28 cellular contexts compared by ENCODE assay signal in genomic region chr10:72477463-72477862, GRCh38.
DNase-seq lines count a peak whose midpoint lies in the region; ATAC-seq, FAIRE-seq and TF ChIP-seq lines count a peak whose summit lies in the region.
"Had no signal": no experiment of that assay in that cellular context is flagged by ENCODE, and none has a peak within 500 bp of the region (broad histone marks: within the 10 kb centered on the region; RNA-seq: fewer than 3 reads in every experiment).

No MANE protein-coding gene starts in this region.

- peak; percentile 8 for DNase-seq in GM12865 (ENCODE audit: low read depth)
- DNase-seq in H54 (ENCODE audit: insufficient read length, low spot score): no peak
- no peak for DNase-seq in MM.1S
- no peak for DNase-seq in EL
- DNase-seq in GM19238 (ENCODE audit: insufficient read length, low spot score): no peak
- DNase-seq in effector memory CD8-positive, alpha-beta T cell: no peak
- DNase-seq: 8988T; ACHN; BE2C; C1 segment of cervical spinal cord; CD4-positive, alpha-beta memory T cell; CD4-positive, CD25-positive, alpha-beta regulatory T cell; CD8-positive, alpha-beta memory T cell; COR-L47; DMS 273 treated with DMSO at 0.1 percent for 48 hours; DMS153; DMS53; DMS79; DND-41; GF-D8 had no signal

- peak overlapping the region; percentile 29; the same call in 1 of the 2 replicates for H2AFZ ChIP-seq in MM.1S (ENCODE audit: low read length)

- H3K27me3 Mint-ChIP-seq in effector memory CD8-positive, alpha-beta T cell: no peaks in the 10 kb centered on the region
- H3K27me3 Mint-ChIP-seq: CD4-positive, alpha-beta memory T cell; CD4-positive, CD25-positive, alpha-beta regulatory T cell; CD8-positive, alpha-beta memory T cell had no signal

- 0 out of 2 replicates have a peak, but pooled peaks cover 3% of the 10 kb centered on the region for H3K4me1 ChIP-seq in MM.1S (ENCODE audit: low read length)
- H3K4me1 ChIP-seq: BE2C, BLaER1 had no signal

- 0 out of 2 replicates have a peak, but pooled peaks cover 3% of the 10 kb centered on the region for H3F3A ChIP-seq in MM.1S (ENCODE audit: insufficient read depth, low read length)

- no peaks in the 10 kb centered on the region for H3K9me3 ChIP-seq in MM.1S (replicated peaks; ENCODE audit: insufficient read depth, low read length)
- H3K9me3 ChIP-seq: BE2C, BLaER1 had no signal

- no peaks in the 10 kb centered on the region for H3K79me2 ChIP-seq in MM.1S (ENCODE audit: low read length)

- peaks cover 27% of the 10 kb centered on the region for H3K36me3 Mint-ChIP-seq in effector memory CD8-positive, alpha-beta T cell (ENCODE audit: insufficient read depth)

- H3K9me3 Mint-ChIP-seq in effector memory CD8-positive, alpha-beta T cell: no peaks in the 10 kb centered on the region
- H3K9me3 Mint-ChIP-seq: CD14-positive monocyte; CD4-positive, alpha-beta memory T cell; CD4-positive, CD25-positive, alpha-beta regulatory T cell; CD8-positive, alpha-beta memory T cell had no signal

- peak; percentile 67 for FAIRE-seq in H54 (lab: Jason Lieb, UNC)
- FAIRE-seq: A204.1, G401.6, GM12892, GM18507, GM19239 had no signal

- no peak overlapping the region for H3K27ac Mint-ChIP-seq in effector memory CD8-positive, alpha-beta T cell
- H3K27ac Mint-ChIP-seq: CD4-positive, CD25-positive, alpha-beta regulatory T cell had no signal

- H3K36me3 ChIP-seq in MM.1S (replicated peaks; ENCODE audit: insufficient read depth, low read length): no peaks in the 10 kb centered on the region

- H3K4me3 Mint-ChIP-seq in effector memory CD8-positive, alpha-beta T cell: no peak overlapping the region
- H3K4me3 Mint-ChIP-seq: CD14-positive monocyte; CD4-positive, alpha-beta memory T cell; CD4-positive, CD25-positive, alpha-beta regulatory T cell; CD8-positive, alpha-beta memory T cell had no signal

- TF ChIP-seq POLR2A in H54 (IDR thresholded peaks at IDR 0.05; ENCODE audit: low read depth, low read length): no peak

- no peak overlapping the region for H3K4me3 ChIP-seq in GM12865 (ENCODE audit: low read depth, low read length)
- H3K4me3 ChIP-seq in MM.1S (ENCODE audit: low read length): peak overlapping the region; percentile 20
- H3K4me3 ChIP-seq: BLaER1 had no signal

- H4K20me1 ChIP-seq in MM.1S (ENCODE audit: insufficient read depth, low read length): no peaks in the 10 kb centered on the region
- H4K20me1 ChIP-seq: BLaER1 had no signal

- H3K9ac ChIP-seq in MM.1S (ENCODE audit: low read length): peak overlapping the region; percentile 19; the same call in 1 of the 2 replicates
- H3K9ac ChIP-seq: BLaER1 had no signal

- H3K27me3 ChIP-seq in MM.1S (replicated peaks; ENCODE audit: insufficient read depth, low read length): no peaks in the 10 kb centered on the region
- H3K27me3 ChIP-seq: BE2C, BLaER1 had no signal

- peak overlapping the region; percentile 67 for H3K4me2 ChIP-seq in MM.1S (ENCODE audit: low read depth, low read length)
- H3K4me2 ChIP-seq: BLaER1 had no signal

- peak overlapping the region; percentile 61; the same call in 1 of the 2 replicates for H3K27ac ChIP-seq in MM.1S (ENCODE audit: low read length)
- H3K27ac ChIP-seq: BLaER1 had no signal

- TF ChIP-seq CTCF in GM12865 (IDR thresholded peaks at IDR 0.05; ENCODE audit: insufficient read depth, low read depth, low read length, missing control alignments) (no peak), MM.1S (IDR thresholded peaks at IDR 0.05; ENCODE audit: low read length) (no peak)

- H3K9me2 ChIP-seq in MM.1S (replicated peaks; ENCODE audit: insufficient read depth, low read length): no peaks in the 10 kb centered on the region

- ATAC-seq in HG03095 (IDR thresholded peaks at IDR 0.05; ENCODE audit: unreplicated experiment): no peak
- ATAC-seq in effector memory CD8-positive, alpha-beta T cell (replicated peaks): no peak

- no peaks in the 10 kb centered on the region for H3K4me1 Mint-ChIP-seq in effector memory CD8-positive, alpha-beta T cell (ENCODE audit: low read depth in 2 of 2)
- H3K4me1 Mint-ChIP-seq: CD4-positive, alpha-beta memory T cell; CD8-positive, alpha-beta memory T cell had no signal
